16 cellular contexts compared by ENCODE assay signal in genomic region chr6:111410371-111410770, GRCh38.
DNase-seq lines count a peak whose midpoint lies in the region; ATAC-seq and TF ChIP-seq lines count a peak whose summit lies in the region.
"Had no signal": no experiment of that assay in that cellular context is flagged by ENCODE, and none has a peak within 500 bp of the region (broad histone marks: within the 10 kb centered on the region; RNA-seq: fewer than 3 reads in every experiment).

No MANE protein-coding gene starts in this region.

- no peak overlapping the region for H2AK5ac ChIP-seq in neuronal stem cell (ENCODE audit: low read depth, low read length)

- no peak overlapping the region for H2BK5ac ChIP-seq in neuronal stem cell (ENCODE audit: low read length)

- H3K4me3 ChIP-seq in left lung: no peak overlapping the region
- no peak overlapping the region for H3K4me3 ChIP-seq in upper lobe of right lung
- H3K4me3 ChIP-seq in neuronal stem cell (ENCODE audit: low read length in 2 of 2): no peak overlapping the region

- H3K9me3 ChIP-seq in left lung (no peaks in the 10 kb centered on the region), upper lobe of right lung (no peaks in the 10 kb centered on the region), neuronal stem cell (replicated peaks in 1 of 2; ENCODE audit: control insufficient read depth in 2 of 2, insufficient read depth in 1 of 2, low read depth in 1 of 2, low read length in 2 of 2) (no peaks in the 10 kb centered on the region)

- no peak overlapping the region for H4K91ac ChIP-seq in neuronal stem cell (ENCODE audit: low read depth, low read length, poor library complexity)

- H3K27ac ChIP-seq in left lung (peak overlapping the region in 1 of 2 donors; percentile 24), upper lobe of right lung (no peak overlapping the region), neuronal stem cell (replicated peaks; ENCODE audit: low read length) (no peak overlapping the region)

- intact Hi-C loops in Right ventricle myocardium inferior (cut with DNase I) (loop anchor here (10.0 kb wide), 1 partner anchor 64 kb away; no protein-coding TSS in a partner anchor), cardiac septum (cut with DNase I) (no loop called here), left lung (cut with DNase I) (no loop called here), upper lobe of right lung (cut with DNase I) (no loop called here)

- no peak overlapping the region for H3K23ac ChIP-seq in neuronal stem cell (ENCODE audit: low read depth, low read length, poor library complexity)

- WGBS in neuronal stem cell (ENCODE audit: extremely low coverage in 2 of 2, insufficient read length in 2 of 2, insufficient replicate concordance in 1 of 2), 2 donors: no CpG with 5 or more reads among the region's 3 CpGs

- H3K27me3 ChIP-seq in left lung (no peaks in the 10 kb centered on the region), upper lobe of right lung (no peaks in the 10 kb centered on the region), neuronal stem cell (ENCODE audit: control insufficient read depth in 3 of 3, insufficient read depth in 3 of 3, low read depth in 1 of 3, low read length in 3 of 3) (no peaks in the 10 kb centered on the region)

- H3K4me1 ChIP-seq in left lung (peaks cover 0 to 35% of the 10 kb centered on the region in 2 donors), upper lobe of right lung (peaks cover 2% of the 10 kb centered on the region), neuronal stem cell (ENCODE audit: control insufficient read depth in 2 of 2, insufficient read depth in 1 of 2, low read depth in 1 of 2, low read length in 2 of 2) (no peaks in the 10 kb centered on the region)

- no peak overlapping the region for H3K4me2 ChIP-seq in neuronal stem cell (ENCODE audit: insufficient read depth, low read length, poor library complexity, severe bottlenecking)

- no peak overlapping the region for H2BK120ac ChIP-seq in neuronal stem cell (ENCODE audit: low read depth, low read length)

- ATAC-seq in Right ventricle myocardium inferior (peak; percentile 39), left lung (peak; percentile 31), upper lobe of right lung (peak; percentile 71), GM21786 (IDR thresholded peaks at IDR 0.05; ENCODE audit: unreplicated experiment) (no peak)
- ATAC-seq: activated T-helper 17 cell treated with anti-CD3 and anti-CD28 coated beads, Interleukin-2, amount 50 U/mL, for 72 hours; Panc1 had no signal

- H3K9ac ChIP-seq in neuronal stem cell (ENCODE audit: low read depth, low read length, poor library complexity): no peak overlapping the region

- no peak for DNase-seq in Right ventricle myocardium inferior (ENCODE audit: missing footprints)
- no peak for DNase-seq in cardiac septum (ENCODE audit: low spot score)
- DNase-seq in SKM-1 (lab: John Stamatoyannopoulos, UW; ENCODE audit: unreplicated experiment): peak; percentile 61
- DNase-seq in left lung: no peak
- no peak for DNase-seq in upper lobe of right lung
- no peak for DNase-seq in T-helper 9 cell
- DNase-seq in neuronal stem cell (ENCODE audit: low spot score): no peak
- DNase-seq: activated CD4-positive, CD25-positive, alpha-beta regulatory T cell; H7; hypothalamus; NCI-H2029 treated with DMSO at 0.1 percent for 48 hours; NCI-H510A treated with DMSO at 0.1 percent for 48 hours; posterior cingulate gyrus had no signal

- H2BK15ac ChIP-seq in neuronal stem cell (ENCODE audit: low read length): no peak overlapping the region

- no peak overlapping the region for H4K8ac ChIP-seq in neuronal stem cell (ENCODE audit: low read depth, low read length)

- no peak overlapping the region for H2AFZ ChIP-seq in neuronal stem cell (ENCODE audit: low read length)

- no peak overlapping the region for H3K18ac ChIP-seq in neuronal stem cell (ENCODE audit: low read length)

- no peak overlapping the region for H3K4ac ChIP-seq in neuronal stem cell (ENCODE audit: low read length)

- no peaks in the 10 kb centered on the region for H3K79me1 ChIP-seq in neuronal stem cell (ENCODE audit: low read depth, low read length)

- H3K14ac ChIP-seq in neuronal stem cell (ENCODE audit: low read length): no peak overlapping the region

- peaks cover 0 to 13% of the 10 kb centered on the region in 2 donors for H3K36me3 ChIP-seq in left lung
- peaks cover 42% of the 10 kb centered on the region for H3K36me3 ChIP-seq in upper lobe of right lung
- peaks cover 0 to 98% of the 10 kb centered on the region in 2 donors for H3K36me3 ChIP-seq in neuronal stem cell (replicated peaks in 1 of 2; ENCODE audit: control insufficient read depth in 2 of 2, insufficient read depth in 2 of 2, low read length in 2 of 2)

- no peak overlapping the region for H2BK12ac ChIP-seq in neuronal stem cell (ENCODE audit: low read length)

- TF ChIP-seq CTCF in left lung (IDR thresholded peaks at IDR 0.05) (no peak), upper lobe of right lung (IDR thresholded peaks at IDR 0.05) (no peak)
